ENCODE assay signal across 1 cellular context in genomic region chr2:209942936-209943605, GRCh38.
TF ChIP-seq lines count a peak whose summit lies in the region.

No MANE protein-coding gene starts in this region.

TF ChIP-seq in H1, 55 proteins besides CTCF, POLR2A, EP300 and RAD21:
- TF ChIP-seq KDM5A (IDR thresholded peaks at IDR 0.05; ENCODE audit: low read length) (no peak), SP1 (IDR thresholded peaks at IDR 0.05; ENCODE audit: low read depth, low read length) (no peak)
- TF ChIP-seq, protein P1, sequence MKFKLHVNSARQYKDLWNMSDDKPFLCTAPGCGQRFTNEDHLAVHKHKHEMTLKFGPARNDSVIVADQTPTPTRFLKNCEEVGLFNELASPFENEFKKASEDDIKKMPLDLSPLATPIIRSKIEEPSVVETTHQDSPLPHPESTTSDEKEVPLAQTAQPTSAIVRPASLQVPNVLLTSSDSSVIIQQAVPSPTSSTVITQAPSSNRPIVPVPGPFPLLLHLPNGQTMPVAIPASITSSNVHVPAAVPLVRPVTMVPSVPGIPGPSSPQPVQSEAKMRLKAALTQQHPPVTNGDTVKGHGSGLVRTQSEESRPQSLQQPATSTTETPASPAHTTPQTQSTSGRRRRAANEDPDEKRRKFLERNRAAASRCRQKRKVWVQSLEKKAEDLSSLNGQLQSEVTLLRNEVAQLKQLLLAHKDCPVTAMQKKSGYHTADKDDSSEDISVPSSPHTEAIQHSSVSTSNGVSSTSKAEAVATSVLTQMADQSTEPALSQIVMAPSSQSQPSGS (IDR thresholded peaks at IDR 0.05; ENCODE audit: low read length), result no peak
